Comparison of ENCODE assay signal across 21 cellular contexts in the genomic region with DNA sequence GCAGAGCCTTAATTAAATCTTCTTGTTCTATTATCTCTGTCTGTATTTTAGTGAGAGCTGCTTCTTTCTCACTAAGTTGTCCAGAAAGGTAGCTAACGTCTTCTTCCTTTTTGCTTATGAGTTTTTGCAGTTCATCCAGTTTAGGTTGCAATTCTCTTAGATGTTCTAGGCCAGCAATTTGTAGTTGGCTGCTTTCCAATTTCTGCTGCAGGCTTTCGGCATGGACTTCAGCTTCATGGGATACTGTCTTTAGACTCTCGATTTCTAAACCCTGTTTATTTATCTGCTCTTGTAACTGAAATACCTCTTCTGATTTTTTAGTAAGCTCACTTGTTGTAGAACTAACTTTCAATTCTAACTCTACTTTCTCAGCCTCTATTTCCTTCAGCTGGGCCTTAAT. TPM values are rescaled to one million over a fixed set of nuclear protein-coding genes. Genes with fewer than 3 reads are reported as not detected.
A peak's percentile ranks its signal among the peaks of the same experiment; 100 is the strongest.
DNase-seq lines count a peak whose midpoint lies in the region; ATAC-seq, FAIRE-seq and TF ChIP-seq lines count a peak whose summit lies in the region.
"Had no signal": no experiment of that assay in that cellular context is flagged by ENCODE, and none has a peak within 500 bp of the region (broad histone marks: within the 10 kb centered on the region; RNA-seq: fewer than 3 reads in every experiment).

No MANE protein-coding gene starts in this region.

- H3K4me1 ChIP-seq in mammary epithelial cell (ENCODE audit: insufficient read depth, low read length) (no peaks in the 10 kb centered on the region), GM12878 (ENCODE audit: control insufficient read depth, insufficient read depth, low read length) (peaks cover 5% of the 10 kb centered on the region), suprapubic skin (no peaks in the 10 kb centered on the region)
- H3K4me1 ChIP-seq: BLaER1, Caco-2 had no signal

- SMC1A ChIA-PET in GM12878 (lab: Charles Lee; ENCODE audit: uncharacterized antibody, unreplicated experiment) = interaction anchor here (0.6 to 5.4 kb wide), 4 partner anchors 13 to 54 kb away, joined by 3 to 30 read pairs (median 4); no protein-coding TSS in a partner anchor

- CTCF ChIA-PET in mammary epithelial cell (lab: Charles Lee; ENCODE audit: low non-redundant PET) (no interaction called here), MCF 10A (lab: Yijun Ruan, JAX) (interaction anchor here (0.6 to 1.2 kb wide), 4 partner anchors 13 to 1407 kb away, joined by 3 to 5 read pairs (median 4); no protein-coding TSS in a partner anchor), GM12878 (lab: Yijun Ruan, JAX) (interaction anchor here (1.6 kb wide), 1 partner anchor 132 kb away, joined by 4 read pairs; no protein-coding TSS in a partner anchor)

- H3K36me3 ChIP-seq in mammary epithelial cell (ENCODE audit: insufficient read depth, low read length) (peaks cover 16% of the 10 kb centered on the region), GM12878 (ENCODE audit: control insufficient read depth in 2 of 2, insufficient read depth in 2 of 2, low read length in 1 of 2) (peaks cover 4 to 13% of the 10 kb centered on the region in 2 experiments), suprapubic skin (peaks cover 59% of the 10 kb centered on the region)

- POLR2A ChIA-PET in MCF 10A (lab: Yijun Ruan, JAX) = interaction anchor here (0.7 kb wide), 1 partner anchor 9 kb away, joined by 3 read pairs; no protein-coding TSS in a partner anchor
- POLR2A ChIA-PET in GM12878 (lab: Charles Lee) = interaction anchor here (0.5 kb wide), 1 partner anchor 653 kb away, joined by 4 read pairs; no protein-coding TSS in a partner anchor

- ATAC-seq in GM12878 = no peak
- ATAC-seq: CD8-positive, alpha-beta T cell had no signal

- no peaks in the 10 kb centered on the region for H3K9me3 ChIP-seq in mammary epithelial cell (replicated peaks; ENCODE audit: insufficient read depth, low read length)
- H3K9me3 ChIP-seq in GM12878 (replicated peaks; ENCODE audit: control insufficient read depth, insufficient read depth, low read length) = no peaks in the 10 kb centered on the region
- no peaks in the 10 kb centered on the region for H3K9me3 ChIP-seq in suprapubic skin
- H3K9me3 ChIP-seq: BLaER1, Caco-2 had no signal

- no peaks in the 10 kb centered on the region for H3K79me2 ChIP-seq in mammary epithelial cell (ENCODE audit: insufficient read depth, low read length)
- no peaks in the 10 kb centered on the region for H3K79me2 ChIP-seq in GM12878 (ENCODE audit: control insufficient read depth, insufficient read depth, low read length)

- no peak overlapping the region for H3K27ac Mint-ChIP-seq in MCF 10A (ENCODE audit: low read depth, unreplicated experiment)
- H3K27ac Mint-ChIP-seq: B cell; CD4-positive, CD25-positive, alpha-beta regulatory T cell; CD8-positive, alpha-beta T cell had no signal

- H3K4me1 Mint-ChIP-seq in MCF 10A (ENCODE audit: insufficient read depth, unreplicated experiment) = no peaks in the 10 kb centered on the region

- no peaks in the 10 kb centered on the region for H3K9me3 Mint-ChIP-seq in MCF 10A (ENCODE audit: unreplicated experiment)
- H3K9me3 Mint-ChIP-seq: CD8-positive, alpha-beta T cell had no signal

- dilution Hi-C loops in mammary epithelial cell (cut with HindIII; ENCODE audit: low sequenced_read_pairs) = no loop called here

- H3K36me3 Mint-ChIP-seq in MCF 10A (ENCODE audit: insufficient read depth, unreplicated experiment) = peaks cover 10% of the 10 kb centered on the region

- TF ChIP-seq POLR2A in GM12878 (IDR thresholded peaks at IDR 0.05; ENCODE audit: low read depth, low read length) = no peak
- TF ChIP-seq POLR2A in suprapubic skin (IDR thresholded peaks at IDR 0.05) = no peak

- FAIRE-seq in GM19239 (lab: Jason Lieb, UNC) (peak; percentile 11), GM12878 (lab: Jason Lieb, UNC) (no peak)
- FAIRE-seq: G401.6, H1 had no signal

- TF ChIP-seq CTCF in mammary epithelial cell (conservative IDR thresholded peaks at IDR 0.05 in 1 of 2, IDR thresholded peaks at IDR 0.05 in 1 of 2; ENCODE audit: extremely low read depth in 1 of 2, insufficient read depth in 1 of 2, low read depth in 1 of 2, low read length in 2 of 2) (no peak), MCF 10A (IDR thresholded peaks at IDR 0.05; ENCODE audit: unreplicated experiment) (no peak), GM12878 (IDR thresholded peaks at IDR 0.05 in 2 of 3, conservative IDR thresholded peaks at IDR 0.05 in 1 of 3; ENCODE audit: control insufficient read depth in 2 of 3, extremely low read depth in 1 of 3, insufficient read depth in 1 of 3, low read depth in 3 of 3, low read length in 3 of 3) (no peak), suprapubic skin (IDR thresholded peaks at IDR 0.05) (no peak)

- BruUV-seq in mammary epithelial cell (replicated peaks; lab: Mats Ljungman, UMichigan) = TSS peak; percentile 4
- BruUV-seq in MCF 10A (replicated peaks; lab: Mats Ljungman, UMichigan) = no TSS peak
- TSS peak; percentile 36 for BruUV-seq in GM12878 (replicated peaks; lab: Mats Ljungman, UMichigan)

- H3K9ac ChIP-seq in mammary epithelial cell (ENCODE audit: insufficient read depth, low read length) = no peak overlapping the region
- no peak overlapping the region for H3K9ac ChIP-seq in GM12878 (ENCODE audit: control insufficient read depth, insufficient read depth, low read length)
- H3K9ac ChIP-seq: BLaER1, GM23248 had no signal

- no peak for TF ChIP-seq EP300 in GM12878 (IDR thresholded peaks at IDR 0.05; ENCODE audit: borderline replicate concordance in 1 of 2, control insufficient read depth in 1 of 2, low read depth in 2 of 2, low read length in 2 of 2)
- no peak for TF ChIP-seq EP300 in suprapubic skin (IDR thresholded peaks at IDR 0.05)

- no peak overlapping the region for H2AFZ ChIP-seq in mammary epithelial cell (ENCODE audit: low read depth, low read length)
- no peak overlapping the region for H2AFZ ChIP-seq in GM12878 (ENCODE audit: control insufficient read depth, low read depth, low read length)
- H2AFZ ChIP-seq: GM23248 had no signal

- RAD21 ChIA-PET in GM12878 (lab: Charles Lee; ENCODE audit: unreplicated experiment) = no interaction called here

- DNase-seq in mammary epithelial cell (no peak), MCF 10A (ENCODE audit: unreplicated experiment) (no peak), GM19239 (ENCODE audit: insufficient read length, low spot score) (no peak), GM12878 (ENCODE audit: low read depth, low spot score) (no peak), suprapubic skin (ENCODE audit: low spot score in 2 of 2) (no peak), hypothalamus (lab: John Stamatoyannopoulos, UW) (no peak)
- DNase-seq in NK-92 treated with Interleukin-12 subunit alpha and Interleukin-12 subunit beta, amount 100 ng/mL, for 24 hours (lab: John Stamatoyannopoulos, UW) = no peak
- DNase-seq: Caco-2; CD4-positive, CD25-positive, alpha-beta regulatory T cell; CD8-positive, alpha-beta T cell; DMS153; DND-41; GM23248; H7; HCEC 1CT had no signal

- H3K4me3 ChIP-seq in mammary epithelial cell (replicated peaks in 1 of 3; ENCODE audit: insufficient read depth in 1 of 3, low read depth in 2 of 3, low read length in 3 of 3) (no peak overlapping the region), GM12878 (no peak overlapping the region), suprapubic skin (no peak overlapping the region)
- H3K4me3 ChIP-seq: BLaER1, GM23248 had no signal

- no peak overlapping the region for H3K4me3 Mint-ChIP-seq in MCF 10A (ENCODE audit: unreplicated experiment)
- H3K4me3 Mint-ChIP-seq: B cell; CD4-positive, CD25-positive, alpha-beta regulatory T cell; CD8-positive, alpha-beta T cell had no signal

- no peaks in the 10 kb centered on the region for H3K27me3 Mint-ChIP-seq in MCF 10A (ENCODE audit: insufficient read depth, unreplicated experiment)
- H3K27me3 Mint-ChIP-seq: B cell; CD4-positive, CD25-positive, alpha-beta regulatory T cell had no signal

- WGBS in mammary epithelial cell (ENCODE audit: low coverage, missing lambda C conversion rate) = 75% methylated on average over 3 of the region's 3 CpGs
- WGBS in GM12878 (ENCODE audit: insufficient coverage, insufficient replicate concordance, low lambda C conversion rate, missing lambda C conversion rate) = 98% methylated on average over 3 of the region's 3 CpGs
- 89% methylated on average over 3 of the region's 3 CpGs for WGBS in suprapubic skin

- H3K4me2 ChIP-seq in mammary epithelial cell (ENCODE audit: insufficient read depth, low read depth, low read length) (no peak overlapping the region), GM12878 (ENCODE audit: control insufficient read depth, insufficient read depth) (no peak overlapping the region)
- H3K4me2 ChIP-seq: BLaER1 had no signal

- H4K20me1 ChIP-seq in mammary epithelial cell (ENCODE audit: insufficient read depth, low read length) (no peaks in the 10 kb centered on the region), GM12878 (ENCODE audit: control insufficient read depth, insufficient read depth) (no peaks in the 10 kb centered on the region)
- H4K20me1 ChIP-seq: BLaER1 had no signal

- no peaks in the 10 kb centered on the region for H3K27me3 ChIP-seq in mammary epithelial cell (ENCODE audit: insufficient read depth, low read length)
- no peaks in the 10 kb centered on the region for H3K27me3 ChIP-seq in GM12878 (replicated peaks in 1 of 2; ENCODE audit: control insufficient read depth in 2 of 2, insufficient read depth in 2 of 2, low read length in 1 of 2)
- no peaks in the 10 kb centered on the region for H3K27me3 ChIP-seq in suprapubic skin
- H3K27me3 ChIP-seq: BLaER1 had no signal

- H3K27ac ChIP-seq in mammary epithelial cell (ENCODE audit: insufficient read depth, low read depth, low read length) (no peak overlapping the region), GM12878 (ENCODE audit: control insufficient read depth, insufficient read depth) (no peak overlapping the region), cingulate gyrus (ENCODE audit: low read depth, low read length) (peak overlapping the region; percentile 15), suprapubic skin (no peak overlapping the region)
- H3K27ac ChIP-seq: BLaER1, C4-2B, GM23248 had no signal

- TF ChIP-seq RAD21 in GM12878 (IDR thresholded peaks at IDR 0.05; ENCODE audit: insufficient read depth, low read depth, low read length) = no peak

- intact Hi-C loops in mammary epithelial cell (cut with micrococcal nuclease) = no loop called here
- intact Hi-C loops in MCF 10A (cut with micrococcal nuclease) = no loop called here
- intact Hi-C loops in GM12878 (cut with micrococcal nuclease; ENCODE audit: unreplicated experiment) = no loop called here

- in situ Hi-C loops in mammary epithelial cell (cut with MboI; ENCODE audit: low sequenced_read_pairs in 2 of 2) = no loop called here
- in situ Hi-C loops in GM12878 (cut with MboI) = no loop called here

RNA-seq across cellular contexts. Expression of gene HCLS1, which starts 35.5 kb away (rescaled TPM):
- 1 to 10 TPM; 2.0 to 2.8 TPM for total RNA-seq in mammary epithelial cell
- 0.06 TPM for polyA plus RNA-seq in mammary epithelial cell
- not detected for polyA minus RNA-seq in mammary epithelial cell
- 1.6 and 2.5 TPM in 2 replicates for total RNA-seq in MCF 10A (2022)
- total RNA-seq in GM12878 (2013; cell fraction: nucleolus; rRNA removed) = 212 and 226 TPM in 2 replicates
- total RNA-seq in GM12878 (2014; rRNA removed) = 240 and 260 TPM in 2 replicates
- 212 and 221 TPM in 2 replicates for total RNA-seq in GM12878 (2014; rRNA removed; fragmentation: Illumina TruSeq; extraction: Trizol)
- total RNA-seq in GM12878 (2021) = 232 and 237 TPM in 2 replicates
- polyA plus RNA-seq in GM12878 (2011; ENCODE audit: low read depth) = 140 TPM
- 168 and 195 TPM in 2 replicates for polyA plus RNA-seq in GM12878 (2011; rRNA removed)
- polyA plus RNA-seq in GM12878 (2011; cell fraction: cytosol; rRNA removed) = 161 and 180 TPM in 2 replicates
- polyA plus RNA-seq in GM12878 (2011; cell fraction: nucleus; rRNA removed) = 255 and 288 TPM in 2 replicates
- 166 and 209 TPM in 2 replicates for polyA plus RNA-seq in GM12878 (2012)
- 344 and 401 TPM in 2 replicates for polyA plus RNA-seq in GM12878 (2014; fragmentation: Illumina TruSeq; extraction: Trizol)
- polyA plus RNA-seq in GM12878 (2014; fragmentation: Nextera tagmentation; extraction: Ambion mirVana) = 10 to 100 TPM; 51.6 to 76.2 TPM
- polyA plus RNA-seq in GM12878 (2014; rRNA removed) = 225 and 226 TPM in 2 replicates
- polyA plus RNA-seq in GM12878 (2016; fragmentation: Nextera tagmentation; extraction: Ambion mirVana) = 100 to 1,000 TPM; 271 to 303 TPM
- polyA minus RNA-seq in GM12878 (2011; rRNA and poly(A)+ RNA removed) = 156 and 160 TPM in 2 replicates
- 46.1 and 55.5 TPM in 2 replicates for polyA minus RNA-seq in GM12878 (2011; cell fraction: cytosol; rRNA and poly(A)+ RNA removed)
- polyA minus RNA-seq in GM12878 (2011; cell fraction: nucleus; rRNA and poly(A)+ RNA removed) = 64.2 and 97.4 TPM in 2 replicates
- 10 to 100 TPM in 3 of 4 donors, 1 to 10 TPM in 1; 7.2 to 20.3 (median 11.8) TPM for total RNA-seq in suprapubic skin

RNA-seq across cellular contexts. Expression of gene GOLGB1, which starts 53.4 kb away (rescaled TPM):
- total RNA-seq in mammary epithelial cell (10 to 100 TPM; 44.2 to 51.0 TPM), MCF 10A (2022) (62.4 and 66.9 TPM in 2 replicates), GM12878 (2014; rRNA removed) (18.9 and 19.9 TPM in 2 replicates), GM12878 (2014; rRNA removed; fragmentation: Illumina TruSeq; extraction: Trizol) (30.2 and 34.0 TPM in 2 replicates), GM12878 (2021) (24.7 and 26.7 TPM in 2 replicates), suprapubic skin (10 to 100 TPM; 39.3 to 98.4 (median 53.5) TPM)
- polyA plus RNA-seq in mammary epithelial cell (7.4 TPM), GM12878 (2011; rRNA removed) (18.8 and 25.7 TPM in 2 replicates), GM12878 (2014; fragmentation: Illumina TruSeq; extraction: Trizol) (26.3 and 27.1 TPM in 2 replicates), GM12878 (2014; fragmentation: Nextera tagmentation; extraction: Ambion mirVana) (1 to 10 TPM; 7.4 to 9.6 TPM), GM12878 (2014; rRNA removed) (13.2 and 15.9 TPM in 2 replicates), GM12878 (2016; fragmentation: Nextera tagmentation; extraction: Ambion mirVana) (10 to 100 TPM; 33.3 to 34.5 TPM)
- 15.3 TPM for polyA minus RNA-seq in mammary epithelial cell
- 54.1 and 61.2 TPM in 2 replicates for total RNA-seq in GM12878 (2013; cell fraction: nucleolus; rRNA removed)
- polyA plus RNA-seq in GM12878 (2011; ENCODE audit: low read depth) = 15.8 TPM
- polyA plus RNA-seq in GM12878 (2011; cell fraction: cytosol; rRNA removed) = 10.1 and 11.1 TPM in 2 replicates
- 28.7 and 31.5 TPM in 2 replicates for polyA plus RNA-seq in GM12878 (2011; cell fraction: nucleus; rRNA removed)
- 20.3 and 23.3 TPM in 2 replicates for polyA plus RNA-seq in GM12878 (2012)
- 12.8 and 14.0 TPM in 2 replicates for polyA minus RNA-seq in GM12878 (2011; rRNA and poly(A)+ RNA removed)
- polyA minus RNA-seq in GM12878 (2011; cell fraction: cytosol; rRNA and poly(A)+ RNA removed) = 8.7 and 15.7 TPM in 2 replicates
- 12.1 and 13.5 TPM in 2 replicates for polyA minus RNA-seq in GM12878 (2011; cell fraction: nucleus; rRNA and poly(A)+ RNA removed)

Comparison
In these comparisons a context has a peak if more than half of its experiments do, and no peak if none do; other contexts are left out.
1. RNA of gene HCLS1, which starts 35.5 kb away (total RNA-seq): 212 to 260 TPM in GM12878; 7.2 to 20.3 TPM in suprapubic skin, 2.0 to 2.8 TPM in mammary epithelial cell and 1.6 to 2.5 TPM in MCF 10A; every median in the first group is over 4 times any median in the second.